In genomic region chr21:41641821-41642368, GRCh38 we compare ENCODE assay signal across 8 cellular contexts.
A peak's percentile ranks its signal among the peaks of the same experiment; 100 is the strongest.
DNase-seq lines count a peak whose midpoint lies in the region; ATAC-seq and TF ChIP-seq lines count a peak whose summit lies in the region.

No MANE protein-coding gene starts in this region.

- TF ChIP-seq CTCF in sigmoid colon (IDR thresholded peaks at IDR 0.05) (no peak), CD14-positive monocyte (IDR thresholded peaks at IDR 0.05) (no peak)

- peaks cover 0 to 11% (median 5%) of the 10 kb centered on the region in 7 donors for H3K9me3 Mint-ChIP-seq in CD14-positive monocyte

- intact Hi-C loops in left cardiac atrium (cut with DNase I) (no loop called here), sigmoid colon (cut with DNase I) (no loop called here), CD14-positive monocyte (cut with micrococcal nuclease) (no loop called here)

- H3K36me3 Mint-ChIP-seq in CD14-positive monocyte, result no peaks in the 10 kb centered on the region

- no peak overlapping the region for H3K4me3 ChIP-seq in sigmoid colon

- peaks cover 0 to 6% (median 4%) of the 10 kb centered on the region in 4 donors for H3K4me1 ChIP-seq in sigmoid colon

- no peak for TF ChIP-seq EP300 in sigmoid colon (IDR thresholded peaks at IDR 0.05)

- ATAC-seq in left cardiac atrium (peak; percentile 81 to 90), GM21786 (IDR thresholded peaks at IDR 0.05; ENCODE audit: unreplicated experiment) (no peak)

- DNase-seq in EL, result peak; percentile 94
- DNase-seq in amniotic stem cell (lab: John Stamatoyannopoulos, UW), result peak; percentile 87
- DNase-seq in left cardiac atrium, result peak; percentile 89
- DNase-seq in sigmoid colon, result peak; percentile 84
- DNase-seq in CD14-positive monocyte (ENCODE audit: low spot score), result no peak
- no peak for DNase-seq in NCI-H1092 treated with DMSO at 0.1 percent for 48 hours (lab: John Stamatoyannopoulos, UW)
- DNase-seq in cerebellum (ENCODE audit: low spot score), result no peak

- peaks cover 0 to 2% (median 0%) of the 10 kb centered on the region in 3 donors for H3K27me3 ChIP-seq in sigmoid colon

- H3K27me3 Mint-ChIP-seq in CD14-positive monocyte (ENCODE audit: low read depth in 3 of 3), result peaks cover 23 to 34% (median 34%) of the 10 kb centered on the region in 3 donors

- no peaks in the 10 kb centered on the region for H3K36me3 ChIP-seq in sigmoid colon

- peak overlapping the region; percentile 47 to 68 (median 61) for H3K27ac ChIP-seq in sigmoid colon

- H3K4me3 Mint-ChIP-seq in CD14-positive monocyte, result peak overlapping the region in 1 of 2 donors; percentile 23

- no peak for TF ChIP-seq POLR2A in sigmoid colon (IDR thresholded peaks at IDR 0.05)

- no peak overlapping the region for H3K27ac Mint-ChIP-seq in CD14-positive monocyte

- H3K4me1 Mint-ChIP-seq in CD14-positive monocyte, result peaks cover 9% of the 10 kb centered on the region

- WGBS in sigmoid colon, 2 donors, result 46 to 68% methylated on average over 11 of the region's 11 CpGs

- peaks cover 0 to 2% (median 0%) of the 10 kb centered on the region in 4 donors for H3K9me3 ChIP-seq in sigmoid colon

Comparison
In these comparisons a context has a peak if more than half of its experiments do, and no peak if none do; other contexts are left out.
1. DNase-seq: peak in EL (single experiment), amniotic stem cell (single experiment), left cardiac atrium (single experiment) and sigmoid colon (single experiment); none in CD14-positive monocyte (single experiment), NCI-H1092 treated with DMSO at 0.1 percent for 48 hours (single experiment) and cerebellum (single experiment).